11 cellular contexts compared by ENCODE assay signal in genomic region chr2:28639836-28640235, GRCh38.
DNase-seq lines count a peak whose midpoint lies in the region; ATAC-seq, FAIRE-seq and TF ChIP-seq lines count a peak whose summit lies in the region.
"Had no signal": no experiment of that assay in that cellular context is flagged by ENCODE, and none has a peak within 500 bp of the region (broad histone marks: within the 10 kb centered on the region; RNA-seq: fewer than 3 reads in every experiment).

No MANE protein-coding gene starts in this region.

- no peak overlapping the region for H3K4me3 ChIP-seq in epithelial cell of proximal tubule (ENCODE audit: low read depth, low read length)
- H3K4me3 ChIP-seq: testis had no signal

- peak; percentile 64 for DNase-seq in DMS153 (lab: John Stamatoyannopoulos, UW)
- no peak for DNase-seq in DMS153 treated with DMSO at 0.1 percent for 48 hours (lab: John Stamatoyannopoulos, UW; ENCODE audit: unreplicated experiment)
- DNase-seq in NCI-H774 (lab: John Stamatoyannopoulos, UW): peak; percentile 32
- peak; percentile 95 for DNase-seq in epithelial cell of proximal tubule (ENCODE audit: low read depth)
- DNase-seq in GM12891 (ENCODE audit: insufficient read length, low spot score): no peak
- DNase-seq in NCI-H1048 (lab: John Stamatoyannopoulos, UW): no peak
- DNase-seq: SIG-M5, testis had no signal

- no peak for TF ChIP-seq CTCF in epithelial cell of proximal tubule (conservative IDR thresholded peaks at IDR 0.05; ENCODE audit: low read depth, low read length)

- no peak for FAIRE-seq in GM12891 (lab: Jason Lieb, UNC)
- FAIRE-seq: A204.1 had no signal

- H3K27ac Mint-ChIP-seq in stimulated activated memory B cell treated with anti-CD40 and anti-IgM and Interleukin-4, amounts not matched to agents 10 μg/mL and 1 μg/mL and 100 μg/mL, for 72 hours: no peak overlapping the region

- TF ChIP-seq POLR2A in GM12891 (IDR thresholded peaks at IDR 0.05; ENCODE audit: low read depth, low read length): no peak

- H3K4me3 Mint-ChIP-seq in stimulated activated memory B cell treated with anti-CD40 and anti-IgM and Interleukin-4, amounts not matched to agents 10 μg/mL and 1 μg/mL and 100 μg/mL, for 72 hours: no peak overlapping the region

- H3K27me3 Mint-ChIP-seq in stimulated activated memory B cell treated with anti-CD40 and anti-IgM and Interleukin-4, amounts not matched to agents 10 μg/mL and 1 μg/mL and 100 μg/mL, for 72 hours: no peaks in the 10 kb centered on the region

- H3K36me3 Mint-ChIP-seq in stimulated activated memory B cell treated with anti-CD40 and anti-IgM and Interleukin-4, amounts not matched to agents 10 μg/mL and 1 μg/mL and 100 μg/mL, for 72 hours: no peaks in the 10 kb centered on the region

- no peaks in the 10 kb centered on the region for H3K9me3 Mint-ChIP-seq in stimulated activated memory B cell treated with anti-CD40 and anti-IgM and Interleukin-4, amounts not matched to agents 10 μg/mL and 1 μg/mL and 100 μg/mL, for 72 hours

- ATAC-seq in stimulated activated memory B cell treated with anti-CD40 and anti-IgM and Interleukin-4, amounts not matched to agents 10 μg/mL and 1 μg/mL and 100 μg/mL, for 72 hours: peak; percentile 46
- no peak for ATAC-seq in GM21423 (IDR thresholded peaks at IDR 0.05; ENCODE audit: unreplicated experiment)

- H3K4me1 Mint-ChIP-seq in stimulated activated memory B cell treated with anti-CD40 and anti-IgM and Interleukin-4, amounts not matched to agents 10 μg/mL and 1 μg/mL and 100 μg/mL, for 72 hours: peaks cover 13% of the 10 kb centered on the region

TF ChIP-seq in GM12891, 5 proteins besides CTCF, POLR2A, EP300 and RAD21:
- TF ChIP-seq PAX5 (IDR thresholded peaks at IDR 0.05; ENCODE audit: insufficient read depth, low read length, severe bottlenecking): no peak
- TF ChIP-seq POU2F2 (IDR thresholded peaks at IDR 0.05; ENCODE audit: low read depth, low read length): no peak
- TF ChIP-seq SPI1 (IDR thresholded peaks at IDR 0.05; ENCODE audit: low read depth, low read length): no peak
- TF ChIP-seq TAF1 (IDR thresholded peaks at IDR 0.05; ENCODE audit: low read depth, low read length): no peak
- TF ChIP-seq POLR2AphosphoS5 (IDR thresholded peaks at IDR 0.05; ENCODE audit: low read depth, low read length): no peak

Comparison
In these comparisons a context has a peak if more than half of its experiments do, and no peak if none do; other contexts are left out.
1. DNase-seq: peak in DMS153 (single experiment), NCI-H774 (single experiment) and epithelial cell of proximal tubule (single experiment); none in DMS153 treated with DMSO at 0.1 percent for 48 hours (single experiment), GM12891 (single experiment) and NCI-H1048 (single experiment).